In genomic region chr10:36172574-36172973, GRCh38 we compare ENCODE assay signal across 13 cellular contexts.
A peak's percentile ranks its signal among the peaks of the same experiment; 100 is the strongest.
DNase-seq lines count a peak whose midpoint lies in the region; ATAC-seq and TF ChIP-seq lines count a peak whose summit lies in the region.
"Had no signal": no experiment of that assay in that cellular context is flagged by ENCODE, and none has a peak within 500 bp of the region (broad histone marks: within the 10 kb centered on the region; RNA-seq: fewer than 3 reads in every experiment).

No MANE protein-coding gene starts in this region.

- TF ChIP-seq CTCF in lower lobe of right lung (IDR thresholded peaks at IDR 0.05): no peak

- H3K4me3 ChIP-seq in lower lobe of right lung: no peak overlapping the region
- H3K4me3 ChIP-seq: esophagus squamous epithelium had no signal

- no peaks in the 10 kb centered on the region for H3K27me3 ChIP-seq in lower lobe of right lung (ENCODE audit: low read depth)
- H3K27me3 ChIP-seq: esophagus squamous epithelium had no signal

- peaks cover 10% of the 10 kb centered on the region for H3K4me1 ChIP-seq in lower lobe of right lung

- no peaks in the 10 kb centered on the region for H3K36me3 ChIP-seq in lower lobe of right lung
- H3K36me3 ChIP-seq: esophagus squamous epithelium had no signal

- DNase-seq in left ventricle myocardium superior (no peak), Right ventricle myocardium superior (no peak), astrocyte of the hippocampus (ENCODE audit: low read depth, low spot score) (peak; percentile 66), lower lobe of right lung (no peak), NCI-H1417 (lab: John Stamatoyannopoulos, UW) (no peak), dedifferentiated amniotic fluid mesenchymal stem cell (ENCODE audit: extremely low spot score) (no peak), amygdala (lab: John Stamatoyannopoulos, UW) (no peak), NCI-H2029 (lab: John Stamatoyannopoulos, UW) (no peak)
- DNase-seq: activated CD8-positive, alpha-beta memory T cell treated with anti-CD3 and anti-CD28 coated beads, Interleukin-2, amount 50 U/mL, for 48 hours; AML-193; esophagus squamous epithelium; NCI-H2081 treated with DMSO at 0.1 percent for 48 hours; stimulated activated CD4-positive, alpha-beta T cell treated with anti-CD3 and anti-CD28 coated beads, Interleukin-4, amount 100 ng/mL, for 4 hours had no signal

- intact Hi-C loops in left ventricle myocardium superior (cut with micrococcal nuclease) (no loop called here), Right ventricle myocardium superior (cut with DNase I) (no loop called here), lower lobe of right lung (cut with DNase I) (no loop called here)

- H3K27ac ChIP-seq in lower lobe of right lung: peak overlapping the region; percentile 4

- peak; percentile 51 for ATAC-seq in left ventricle myocardium superior
- no peak for ATAC-seq in Right ventricle myocardium superior (ENCODE audit: poor library complexity)
- ATAC-seq in lower lobe of right lung: no peak

- H3K9me3 ChIP-seq in lower lobe of right lung: no peaks in the 10 kb centered on the region
- H3K9me3 ChIP-seq: esophagus squamous epithelium had no signal
